In the genomic region with DNA sequence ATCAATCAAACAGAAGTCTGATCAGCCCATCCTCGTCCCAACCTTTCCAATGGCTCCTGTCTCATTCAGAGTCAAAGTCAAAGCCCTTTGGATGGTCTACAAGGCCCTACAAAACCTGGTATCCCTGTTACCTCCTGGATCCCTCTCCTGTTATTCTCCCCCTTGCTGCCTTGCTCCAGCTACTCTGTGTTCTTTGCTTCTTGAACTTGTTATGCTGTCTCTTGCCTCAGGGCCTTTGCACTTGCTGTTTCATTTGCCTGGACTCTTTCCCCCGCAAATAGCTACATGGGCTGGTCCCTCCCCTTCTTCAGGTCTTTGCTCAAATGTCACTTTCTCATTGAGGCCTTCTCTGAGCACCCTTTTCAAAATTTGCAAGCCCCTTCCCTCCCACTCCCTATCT, we compare ENCODE assay signal across 18 cellular contexts. TPM values are rescaled to one million over a fixed set of nuclear protein-coding genes. Genes with fewer than 3 reads are reported as not detected.
A peak's percentile ranks its signal among the peaks of the same experiment; 100 is the strongest.
DNase-seq lines count a peak whose midpoint lies in the region; ATAC-seq and TF ChIP-seq lines count a peak whose summit lies in the region.
"Had no signal": no experiment of that assay in that cellular context is flagged by ENCODE, and none has a peak within 500 bp of the region (broad histone marks: within the 10 kb centered on the region; RNA-seq: fewer than 3 reads in every experiment).

No MANE protein-coding gene starts in this region.

- no peak for TF ChIP-seq POLR2A in gastroesophageal sphincter (IDR thresholded peaks at IDR 0.05)

- TF ChIP-seq CTCF in HEK293 (tag by site-specific recombination; IDR thresholded peaks at IDR 0.05): no peak
- no peak for TF ChIP-seq CTCF in lower lobe of right lung (IDR thresholded peaks at IDR 0.05)
- TF ChIP-seq CTCF in type B pancreatic cell (conservative IDR thresholded peaks at IDR 0.05): no peak
- no peak for TF ChIP-seq CTCF in gastroesophageal sphincter (IDR thresholded peaks at IDR 0.05)
- no peak for TF ChIP-seq CTCF in GM10248 (IDR thresholded peaks at IDR 0.05; ENCODE audit: control extremely low read depth, extremely low read depth, low read depth, missing control alignments)

- H3K36me3 ChIP-seq in HEK293 (ENCODE audit: control insufficient read depth in 2 of 2, insufficient read depth in 1 of 2, low read length in 2 of 2) (no peaks in the 10 kb centered on the region), lower lobe of right lung (no peaks in the 10 kb centered on the region), gastroesophageal sphincter (no peaks in the 10 kb centered on the region)

- no peak for ATAC-seq in lower lobe of right lung
- ATAC-seq in gastroesophageal sphincter: no peak
- ATAC-seq: GM12878, GM23338 had no signal

- POLR2A ChIA-PET in activated CD4-positive, alpha-beta T cell treated with anti-CD3 and anti-CD28 coated beads, Interleukin-2, amount 10 ng/mL, durations not matched to agents 7 days and 5 days (lab: Charles Lee): no interaction called here
- POLR2A ChIA-PET in HEK293 (lab: Yijun Ruan, JAX): no interaction called here
- POLR2A ChIA-PET in GM10248 (lab: Yijun Ruan, JAX): no interaction called here

- H3K27me3 Mint-ChIP-seq in activated CD4-positive, alpha-beta T cell treated with anti-CD3 and anti-CD28 coated beads, Interleukin-2, amount 10 ng/mL, durations not matched to agents 7 days and 5 days: peaks cover 1% of the 10 kb centered on the region
- H3K27me3 Mint-ChIP-seq in type B pancreatic cell: peaks cover 3% of the 10 kb centered on the region

- DNase-seq in activated CD4-positive, alpha-beta T cell treated with anti-CD3 and anti-CD28 coated beads, Interleukin-2, amount 10 ng/mL, durations not matched to agents 7 days and 5 days: no peak
- no peak for DNase-seq in activated CD4-positive, alpha-beta T cell treated with anti-CD3 and anti-CD28 coated beads, Interleukin-2, amount 50 U/mL, for 1 hour
- DNase-seq in lower lobe of right lung: no peak
- no peak for DNase-seq in type B pancreatic cell (ENCODE audit: extremely low spot score, unreplicated experiment)
- DNase-seq in GM10248 (ENCODE audit: extremely low spot score): no peak
- DNase-seq in dedifferentiated amniotic fluid mesenchymal stem cell (ENCODE audit: extremely low spot score): no peak
- DNase-seq: CD4-positive, CD25-positive, alpha-beta regulatory T cell; DMS53; GF-D8; H7 had no signal

- H3K27ac ChIP-seq in HEK293 (ENCODE audit: extremely low read depth, low read depth, low read length) (no peak overlapping the region), lower lobe of right lung (peak overlapping the region; percentile 82), gastroesophageal sphincter (no peak overlapping the region)
- H3K27ac ChIP-seq: 22Rv1 had no signal

- WGBS in gastroesophageal sphincter (ENCODE audit: low coverage in 1 of 2), 2 donors: 88 to 94% methylated on average over 2 of the region's 2 CpGs

- H3K27ac Mint-ChIP-seq in activated CD4-positive, alpha-beta T cell treated with anti-CD3 and anti-CD28 coated beads, Interleukin-2, amount 10 ng/mL, durations not matched to agents 7 days and 5 days: peak overlapping the region; percentile 47
- peak overlapping the region; percentile 15 for H3K27ac Mint-ChIP-seq in type B pancreatic cell
- H3K27ac Mint-ChIP-seq: CD4-positive, CD25-positive, alpha-beta regulatory T cell; GM23338 had no signal

- H3K4me1 Mint-ChIP-seq in activated CD4-positive, alpha-beta T cell treated with anti-CD3 and anti-CD28 coated beads, Interleukin-2, amount 10 ng/mL, durations not matched to agents 7 days and 5 days: peaks cover 12% of the 10 kb centered on the region
- peaks cover 21% of the 10 kb centered on the region for H3K4me1 Mint-ChIP-seq in type B pancreatic cell (ENCODE audit: unreplicated experiment)

- intact Hi-C loops in lower lobe of right lung (cut with DNase I): no loop called here

- no peak overlapping the region for H3K4me3 Mint-ChIP-seq in activated CD4-positive, alpha-beta T cell treated with anti-CD3 and anti-CD28 coated beads, Interleukin-2, amount 10 ng/mL, durations not matched to agents 7 days and 5 days
- no peak overlapping the region for H3K4me3 Mint-ChIP-seq in type B pancreatic cell
- H3K4me3 Mint-ChIP-seq: CD4-positive, CD25-positive, alpha-beta regulatory T cell; GM23338 had no signal

- no peaks in the 10 kb centered on the region for H3K36me3 Mint-ChIP-seq in activated CD4-positive, alpha-beta T cell treated with anti-CD3 and anti-CD28 coated beads, Interleukin-2, amount 10 ng/mL, durations not matched to agents 7 days and 5 days (ENCODE audit: low read depth)
- H3K36me3 Mint-ChIP-seq in type B pancreatic cell: no peaks in the 10 kb centered on the region
- H3K36me3 Mint-ChIP-seq: CD4-positive, CD25-positive, alpha-beta regulatory T cell; IgD-negative memory B cell had no signal

- H3K4me1 ChIP-seq in HEK293 (ENCODE audit: control insufficient read depth, insufficient read depth, low read length): no peaks in the 10 kb centered on the region
- H3K4me1 ChIP-seq in lower lobe of right lung: peaks cover 40% of the 10 kb centered on the region
- H3K4me1 ChIP-seq in gastroesophageal sphincter: peaks cover 0 to 3% (median 0%) of the 10 kb centered on the region in 3 donors

- CTCF ChIA-PET in activated CD4-positive, alpha-beta T cell treated with anti-CD3 and anti-CD28 coated beads, Interleukin-2, amount 10 ng/mL, durations not matched to agents 7 days and 5 days (lab: Charles Lee): interaction anchor here (2.4 kb wide), 1 partner anchor 15 kb away, joined by 5 read pairs; no protein-coding TSS in a partner anchor
- CTCF ChIA-PET in HEK293 (lab: Yijun Ruan, JAX) (interaction anchor here (0.6 to 0.9 kb wide), 2 partner anchors 33 to 1364 kb away, joined by 3 read pairs; no protein-coding TSS in a partner anchor), GM10248 (lab: Yijun Ruan, JAX) (interaction anchor here (2.4 kb wide), 1 partner anchor 32 kb away, joined by 9 read pairs; no protein-coding TSS in a partner anchor)

- no peaks in the 10 kb centered on the region for H3K27me3 ChIP-seq in lower lobe of right lung (ENCODE audit: low read depth)
- H3K27me3 ChIP-seq in gastroesophageal sphincter: peaks cover 47% of the 10 kb centered on the region

- H3K9me3 Mint-ChIP-seq in activated CD4-positive, alpha-beta T cell treated with anti-CD3 and anti-CD28 coated beads, Interleukin-2, amount 10 ng/mL, durations not matched to agents 7 days and 5 days: no peaks in the 10 kb centered on the region
- H3K9me3 Mint-ChIP-seq in type B pancreatic cell: no peaks in the 10 kb centered on the region
- H3K9me3 Mint-ChIP-seq: CD4-positive, CD25-positive, alpha-beta regulatory T cell had no signal

- H3K4me3 ChIP-seq in HEK293 (ENCODE audit: low read depth, low read length): no peak overlapping the region
- H3K4me3 ChIP-seq in lower lobe of right lung: no peak overlapping the region
- H3K4me3 ChIP-seq in gastroesophageal sphincter: no peak overlapping the region
- H3K4me3 ChIP-seq: GM12878, GM23338 had no signal

- H3K9me3 ChIP-seq in HEK293 (ENCODE audit: control insufficient read depth, insufficient read depth, low read depth, low read length): no peaks in the 10 kb centered on the region
- H3K9me3 ChIP-seq in lower lobe of right lung: no peaks in the 10 kb centered on the region
- H3K9me3 ChIP-seq in gastroesophageal sphincter: no peaks in the 10 kb centered on the region

- no peak for TF ChIP-seq EP300 in gastroesophageal sphincter (IDR thresholded peaks at IDR 0.05)

TF ChIP-seq in HEK293, 187 proteins besides CTCF, POLR2A, EP300 and RAD21:
- TF ChIP-seq, protein P1, sequence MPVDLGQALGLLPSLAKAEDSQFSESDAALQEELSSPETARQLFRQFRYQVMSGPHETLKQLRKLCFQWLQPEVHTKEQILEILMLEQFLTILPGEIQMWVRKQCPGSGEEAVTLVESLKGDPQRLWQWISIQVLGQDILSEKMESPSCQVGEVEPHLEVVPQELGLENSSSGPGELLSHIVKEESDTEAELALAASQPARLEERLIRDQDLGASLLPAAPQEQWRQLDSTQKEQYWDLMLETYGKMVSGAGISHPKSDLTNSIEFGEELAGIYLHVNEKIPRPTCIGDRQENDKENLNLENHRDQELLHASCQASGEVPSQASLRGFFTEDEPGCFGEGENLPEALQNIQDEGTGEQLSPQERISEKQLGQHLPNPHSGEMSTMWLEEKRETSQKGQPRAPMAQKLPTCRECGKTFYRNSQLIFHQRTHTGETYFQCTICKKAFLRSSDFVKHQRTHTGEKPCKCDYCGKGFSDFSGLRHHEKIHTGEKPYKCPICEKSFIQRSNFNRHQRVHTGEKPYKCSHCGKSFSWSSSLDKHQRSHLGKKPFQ (tag by site-specific recombination; IDR thresholded peaks at IDR 0.05): no peak
- TF ChIP-seq ZNF585B (tag by site-specific recombination; IDR thresholded peaks at IDR 0.05) (no peak), ZNF623 (tag by site-specific recombination; IDR thresholded peaks at IDR 0.05) (peak; percentile 95)

RNA-seq across cellular contexts. Expression of a gene that starts 1.4 kb away (rescaled TPM):
- under 1 TPM; 0.29 to 0.32 TPM for total RNA-seq in activated CD4-positive, alpha-beta T cell treated with anti-CD3 and anti-CD28 coated beads, Interleukin-2, amount 10 ng/mL, durations not matched to agents 7 days and 5 days
- total RNA-seq in lower lobe of right lung (214 TPM), type B pancreatic cell (ENCODE audit: low replicate concordance) (2.1 and 10.6 TPM in 2 replicates), gastroesophageal sphincter (10 to 100 TPM in 2 of 4 donors, 1 to 10 TPM in 2; 2.7 to 26.8 (median 10.1) TPM)
- total RNA-seq: A673, GM23338, HT-29 had no signal

RNA-seq across cellular contexts. Expression of a gene that starts 19.9 kb away (rescaled TPM):
- 100 to 1,000 TPM in 1 of 2 experiments, 10 to 100 TPM in 1; 81.9 to 101 TPM for total RNA-seq in activated CD4-positive, alpha-beta T cell treated with anti-CD3 and anti-CD28 coated beads, Interleukin-2, amount 10 ng/mL, durations not matched to agents 7 days and 5 days
- 59.4 TPM for total RNA-seq in lower lobe of right lung
- 69.4 and 69.5 TPM in 2 replicates for total RNA-seq in type B pancreatic cell (ENCODE audit: low replicate concordance)
- 10 to 100 TPM; 52.6 to 68.5 (median 61.3) TPM for total RNA-seq in gastroesophageal sphincter

RNA-seq across cellular contexts. Expression of a gene that starts 33.8 kb away (rescaled TPM):
- total RNA-seq in activated CD4-positive, alpha-beta T cell treated with anti-CD3 and anti-CD28 coated beads, Interleukin-2, amount 10 ng/mL, durations not matched to agents 7 days and 5 days: 1 to 10 TPM; 1.9 to 2.2 TPM
- total RNA-seq in lower lobe of right lung: 17.1 TPM
- 12.4 and 15.3 TPM in 2 replicates for total RNA-seq in type B pancreatic cell (ENCODE audit: low replicate concordance)
- total RNA-seq in gastroesophageal sphincter: 10 to 100 TPM in 2 of 4 donors, 1 to 10 TPM in 2; 6.5 to 13.9 (median 10.0) TPM
- total RNA-seq: CD4-positive, CD25-positive, alpha-beta regulatory T cell had no signal
